29 cellular contexts compared by ENCODE assay signal in the genomic region with DNA sequence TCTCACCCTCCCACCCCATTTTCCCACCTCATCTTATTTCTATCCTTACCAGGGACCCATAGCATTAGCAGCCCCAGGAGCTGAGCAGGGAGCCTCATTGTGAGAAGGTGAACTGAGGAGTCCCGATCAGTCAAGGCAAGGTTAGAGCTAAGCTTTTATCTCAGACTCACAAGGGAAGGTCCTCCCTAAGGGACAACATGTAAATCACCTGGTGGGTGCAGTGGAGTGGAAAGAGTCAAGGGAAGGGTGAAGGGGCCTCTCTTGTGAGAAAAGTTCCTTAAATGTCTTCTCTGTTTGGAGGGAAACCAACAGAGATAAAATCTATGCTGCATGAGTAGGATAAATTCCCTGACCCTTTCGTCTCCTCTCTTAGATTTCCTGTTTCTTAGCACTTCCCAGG.
"Had no signal": no experiment of that assay in that cellular context is flagged by ENCODE, and none has a peak within 500 bp of the region (broad histone marks: within the 10 kb centered on the region; RNA-seq: fewer than 3 reads in every experiment).

No MANE protein-coding gene starts in this region.

- H3K27me3 ChIP-seq: body of pancreas, cardiac muscle cell, colonic mucosa, foreskin keratinocyte had no signal

- H3K4me2 ChIP-seq: hepatocyte had no signal

- H3K79me2 ChIP-seq: hepatocyte had no signal

- H3K9me3 ChIP-seq: adrenal gland, body of pancreas, colonic mucosa, gastrocnemius medialis had no signal

- H3K27ac ChIP-seq: adrenal gland, body of pancreas, cardiac muscle cell, colonic mucosa, foreskin keratinocyte, gastrocnemius medialis, heart right ventricle, hepatocyte had no signal

- H3K4me3 ChIP-seq: adrenal gland, body of pancreas, cardiac muscle cell, colonic mucosa, gastrocnemius medialis, heart right ventricle, hepatocyte had no signal

- H3K36me3 ChIP-seq: adrenal gland, cardiac muscle cell, colonic mucosa, gastrocnemius medialis, heart right ventricle had no signal

- H3K4me1 ChIP-seq: adrenal gland, body of pancreas, colonic mucosa, foreskin keratinocyte, gastrocnemius medialis, heart right ventricle had no signal

- DNase-seq: activated CD4-positive, alpha-beta memory T cell treated with anti-CD3 and anti-CD28 coated beads for 36 hours; activated CD4-positive, alpha-beta T cell treated with anti-CD3 and anti-CD28 coated beads for 36 hours; activated CD4-positive, alpha-beta T cell treated with anti-CD3 and anti-CD28 coated beads, Interleukin-2, amount 10 ng/mL, durations not matched to agents 24 days and 14 days; activated CD4-positive, CD25-positive, alpha-beta regulatory T cell; activated CD4-positive, CD25-positive, alpha-beta regulatory T cell treated with anti-CD3 and anti-CD28 coated beads, Interleukin-2, amount 50 U/mL, for 72 hours; activated CD8-positive, alpha-beta memory T cell treated with anti-CD3 and anti-CD28 coated beads, Interleukin-2, amount 10 ng/mL, durations not matched to agents 7 days and 5 days; activated CD8-positive, alpha-beta memory T cell treated with anti-CD3 and anti-CD28 coated beads, Interleukin-2, amount 50 U/mL, for 4 hours; activated CD8-positive, alpha-beta T cell treated with anti-CD3 and anti-CD28 coated beads, Interleukin-2, amount 10 ng/mL, durations not matched to agents 7 days and 5 days; activated effector memory CD4-positive, alpha-beta T cell treated with anti-CD3 and anti-CD28 coated beads, Interleukin-2, amount 50 U/mL, for 16 hours; activated naive CD4-positive, alpha-beta T cell treated with anti-CD3 and anti-CD28 coated beads for 36 hours; activated naive CD8-positive, alpha-beta T cell treated with anti-CD3 and anti-CD28 coated beads for 36 hours; activated naive CD8-positive, alpha-beta T cell treated with anti-CD3 and anti-CD28 coated beads, Interleukin-2, amount 50 U/mL, for 24 hours; activated T-cell treated with anti-CD3 and anti-CD28 coated beads, Interleukin-2, amount 50 U/mL, for 1 hour; activated T-cell treated with anti-CD3 and anti-CD28 coated beads, Interleukin-2, amount 50 U/mL, for 48 hours; adrenal gland; amygdala; aorta; body of pancreas; central memory CD4-positive, alpha-beta T cell; cerebellar nuclear complex; colonic mucosa; effector CD8-positive, alpha-beta T cell; foreskin keratinocyte; gastrocnemius medialis; heart right ventricle; T-helper 2 cell had no signal

- ATAC-seq: activated CD4-positive, alpha-beta T cell treated with anti-CD3 and anti-CD28 coated beads for 36 hours; activated CD8-positive, alpha-beta memory T cell treated with anti-CD3 and anti-CD28 coated beads, Interleukin-2, amount 10 ng/mL, durations not matched to agents 7 days and 5 days; activated CD8-positive, alpha-beta T cell treated with anti-CD3 and anti-CD28 coated beads, Interleukin-2, amount 10 ng/mL, durations not matched to agents 7 days and 5 days; activated naive CD8-positive, alpha-beta T cell treated with anti-CD3 and anti-CD28 coated beads, Interleukin-2, amount 50 U/mL, for 24 hours; body of pancreas; esophagus mucosa; foreskin keratinocyte; gastrocnemius medialis; heart right ventricle had no signal

- H2AFZ ChIP-seq: hepatocyte had no signal
